In the genomic region with DNA sequence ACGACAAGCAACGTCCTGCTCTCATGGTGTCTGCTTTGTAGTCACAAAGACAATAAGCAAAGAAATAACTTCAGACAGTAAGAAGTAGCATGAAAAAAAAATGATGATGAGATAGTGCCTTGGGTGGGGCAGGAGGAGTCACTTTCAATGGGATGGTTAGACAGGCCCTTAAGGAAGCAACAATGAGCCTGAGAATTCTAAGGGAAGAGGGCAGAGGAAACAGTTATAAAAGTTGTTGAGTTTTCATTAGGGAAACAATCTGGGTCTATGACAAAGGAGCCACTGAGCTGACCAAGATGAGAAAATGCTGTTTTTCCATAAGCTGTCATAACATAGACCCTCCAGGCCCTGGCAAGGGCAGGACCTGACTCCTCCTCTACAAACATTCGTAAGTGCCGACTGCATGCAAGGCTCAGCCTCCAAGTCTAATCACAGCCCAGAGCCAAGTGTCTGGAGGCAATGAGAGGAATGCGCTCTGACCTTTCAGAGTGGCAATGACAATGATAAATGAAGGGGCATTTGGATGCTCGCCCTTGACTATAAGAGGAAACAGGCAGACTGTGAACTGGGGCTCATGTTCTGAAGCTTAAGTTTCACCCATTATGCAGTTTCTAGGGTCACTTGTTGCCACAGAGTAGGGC, we compare ENCODE assay signal across 13 cellular contexts. TPM values are rescaled to one million over a fixed set of nuclear protein-coding genes. Genes with fewer than 3 reads are reported as not detected.
DNase-seq lines count a peak whose midpoint lies in the region; ATAC-seq and TF ChIP-seq lines count a peak whose summit lies in the region.
"Had no signal": no experiment of that assay in that cellular context is flagged by ENCODE, and none has a peak within 500 bp of the region (broad histone marks: within the 10 kb centered on the region; RNA-seq: fewer than 3 reads in every experiment).

No MANE protein-coding gene starts in this region.

- WGBS in right lobe of liver (ENCODE audit: insufficient coverage, low coverage, low lambda C conversion rate, missing lambda C conversion rate): 68% methylated on average over 6 of the region's 6 CpGs

- peak overlapping the region; percentile 83 for H3K27ac ChIP-seq in ACC112 (ENCODE audit: low read depth, low read length)
- H3K27ac ChIP-seq in osteoblast (ENCODE audit: low read depth, low read length): peak overlapping the region; percentile 86
- no peak overlapping the region for H3K27ac ChIP-seq in right lobe of liver

- H3K36me3 ChIP-seq in ACC112 (ENCODE audit: insufficient read depth, low read length) (no peaks in the 10 kb centered on the region), osteoblast (ENCODE audit: insufficient read depth, low read length) (no peaks in the 10 kb centered on the region), right lobe of liver (no peaks in the 10 kb centered on the region)

- peak overlapping the region; percentile 68 for H3K4me2 ChIP-seq in osteoblast (ENCODE audit: insufficient read depth, low read length)

- H2AFZ ChIP-seq in ACC112 (ENCODE audit: low read length, unreplicated experiment): no peak overlapping the region
- peak overlapping the region; percentile 12 for H2AFZ ChIP-seq in osteoblast (ENCODE audit: low read length)

- no peak for TF ChIP-seq POLR2A in right lobe of liver (IDR thresholded peaks at IDR 0.05)

- ATAC-seq in GM18502 (IDR thresholded peaks at IDR 0.05; ENCODE audit: poor library complexity, unreplicated experiment) (no peak), right lobe of liver (no peak)
- ATAC-seq: esophagus mucosa, mucosa of descending colon had no signal

- no peaks in the 10 kb centered on the region for H4K20me1 ChIP-seq in osteoblast (ENCODE audit: insufficient read depth, low read length)

- H3K4me1 ChIP-seq in ACC112 (ENCODE audit: control insufficient read depth, insufficient read depth, low read length, unreplicated experiment) (peaks cover 43% of the 10 kb centered on the region), osteoblast (ENCODE audit: insufficient read depth, low read length) (peaks cover 48% of the 10 kb centered on the region), right lobe of liver (no peaks in the 10 kb centered on the region)

- TF ChIP-seq CTCF in fibroblast of mammary gland (conservative IDR thresholded peaks at IDR 0.05; ENCODE audit: control insufficient read depth, insufficient read depth, low read depth, low read length): no peak
- TF ChIP-seq CTCF in osteoblast (IDR thresholded peaks at IDR 0.05; ENCODE audit: extremely low read depth, low read depth, low read length): no peak
- no peak for TF ChIP-seq CTCF in right lobe of liver (IDR thresholded peaks at IDR 0.05)

- H3K27me3 ChIP-seq in ACC112 (ENCODE audit: insufficient read depth, low read length) (no peaks in the 10 kb centered on the region), osteoblast (ENCODE audit: insufficient read depth, low read length) (no peaks in the 10 kb centered on the region), right lobe of liver (no peaks in the 10 kb centered on the region)

- no peaks in the 10 kb centered on the region for H3K79me2 ChIP-seq in ACC112 (ENCODE audit: control insufficient read depth, insufficient read depth, low read length, unreplicated experiment)
- no peaks in the 10 kb centered on the region for H3K79me2 ChIP-seq in osteoblast (ENCODE audit: insufficient read depth, low read length)

- intact Hi-C loops in right lobe of liver (cut with DNase I): no loop called here

- DNase-seq in RPMI7951 (ENCODE audit: low read depth) (peak; percentile 93), fibroblast of mammary gland (ENCODE audit: low read depth) (peak; percentile 43), osteoblast (ENCODE audit: insufficient read length, low spot score, missing footprints) (no peak), NCI-H510A (lab: John Stamatoyannopoulos, UW) (no peak), amygdala (lab: John Stamatoyannopoulos, UW) (no peak), right lobe of liver (no peak)
- DNase-seq: activated B cell treated with CpG ODN at 0.5 μM for 24 hours; mucosa of descending colon; stimulated activated CD4-positive, alpha-beta T cell treated with anti-CD3 and anti-CD28 coated beads, Interleukin-4, amount 100 ng/mL, for 24 hours had no signal

- H3K4me3 ChIP-seq in ACC112 (ENCODE audit: low read depth, low read length) (peak overlapping the region; percentile 18), fibroblast of mammary gland (ENCODE audit: control insufficient read depth, low read depth, low read length) (no peak overlapping the region), osteoblast (ENCODE audit: insufficient read depth, low read length) (no peak overlapping the region), right lobe of liver (no peak overlapping the region)
- H3K4me3 ChIP-seq: mucosa of descending colon had no signal

- H3K9me3 ChIP-seq in osteoblast (ENCODE audit: low read depth, low read length) (no peaks in the 10 kb centered on the region), right lobe of liver (no peaks in the 10 kb centered on the region)
- H3K9me3 ChIP-seq: mucosa of descending colon had no signal

RNA-seq across cellular contexts. Expression of a gene that starts 43.7 kb away (rescaled TPM):
- not detected in 2 replicates for total RNA-seq in RPMI7951 (2014; rRNA removed; shearing (Covaris generic))
- total RNA-seq in osteoblast: 73.4 and 87.9 TPM in 2 replicates
- total RNA-seq in right lobe of liver: 100 to 1,000 TPM in 2 of 6 experiments, 10 to 100 TPM in 4; 24.7 to 158 (median 51.3) TPM
- total RNA-seq: activated B cell treated with CpG ODN at 0.5 μM for 24 hours, OCI-LY7 had no signal

Comparison
In these comparisons a context has a peak if more than half of its experiments do, and no peak if none do; other contexts are left out.
1. H3K27ac ChIP-seq: peak in ACC112 (single experiment) and osteoblast (single experiment); none in right lobe of liver (0 of 3).
2. DNase-seq: peak in RPMI7951 (single experiment) and fibroblast of mammary gland (single experiment); none in osteoblast (single experiment), NCI-H510A (single experiment), amygdala (0 of 56) and right lobe of liver (0 of 3).
3. RNA of a gene that starts 43.7 kb away (total RNA-seq): 73.4 to 87.9 TPM in osteoblast and 24.7 to 158 TPM in right lobe of liver; not detected in RPMI7951; every median in the first group is over 10 times any median in the second.